1 cellular context compared by ENCODE assay signal in the genomic region with DNA sequence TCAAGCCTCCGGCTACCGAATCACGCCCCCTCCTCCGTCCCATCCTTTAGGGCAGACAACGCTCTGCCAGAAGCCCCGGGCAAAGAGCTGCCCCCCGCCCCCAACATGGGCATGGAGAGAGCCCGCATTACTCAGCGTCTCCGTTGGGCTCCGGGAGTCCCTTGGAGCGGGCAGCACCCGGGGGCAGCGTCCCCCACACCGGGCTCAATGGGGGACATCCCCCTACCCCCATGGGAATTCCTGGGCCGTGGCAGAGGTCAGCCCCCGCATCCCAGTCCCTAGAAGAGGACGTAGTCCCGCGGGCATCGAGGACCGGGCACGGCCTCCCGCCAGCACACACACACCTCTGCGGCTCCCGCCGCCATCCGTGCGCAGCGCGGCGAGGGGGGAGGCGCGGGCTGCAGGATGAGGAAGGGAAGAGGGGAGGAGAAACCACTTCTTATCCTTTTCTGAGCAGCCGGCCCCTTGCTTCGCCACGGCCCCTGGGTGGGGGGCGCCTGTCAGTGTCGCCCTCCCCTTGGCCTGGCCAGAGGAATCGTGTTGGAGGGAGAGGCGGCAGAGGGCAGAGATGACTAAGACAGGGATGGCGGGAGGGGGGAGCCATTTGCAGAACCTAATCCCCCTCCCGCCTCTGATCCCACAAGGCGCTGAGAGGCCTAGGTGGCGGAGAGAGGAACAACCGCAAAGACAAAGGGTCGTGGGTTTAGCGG.
TF ChIP-seq lines count a peak whose summit lies in the region.

No MANE protein-coding gene starts in this region.

TF ChIP-seq in HEK293, 187 proteins besides CTCF, POLR2A, EP300 and RAD21 (continued from another document and continues in another):
- TF ChIP-seq HIC1 (tag by site-specific recombination; IDR thresholded peaks at IDR 0.05), result peak; percentile 88; the same call in 1 of the 2 replicates
- peak; percentile 54; the same call in 1 of the 2 replicates for TF ChIP-seq SP7 (tag by site-specific recombination; IDR thresholded peaks at IDR 0.05)
- TF ChIP-seq ZNF521 (tag by site-specific recombination; IDR thresholded peaks at IDR 0.05), result no peak
- no peak for TF ChIP-seq ZBTB21 (tag by site-specific recombination; IDR thresholded peaks at IDR 0.05)
- TF ChIP-seq PRDM6 (tag by site-specific recombination; IDR thresholded peaks at IDR 0.05), result no peak
- no peak for TF ChIP-seq ZNF704 (tag by site-specific recombination; IDR thresholded peaks at IDR 0.05)
- TF ChIP-seq ZNF2 (tag by site-specific recombination; IDR thresholded peaks at IDR 0.05), result 0 out of 2 replicates have a peak, but pooled peaks have one; percentile 25
- TF ChIP-seq ZSCAN16 (tag by site-specific recombination; IDR thresholded peaks at IDR 0.05), result no peak
- TF ChIP-seq ZNF561 (tag by site-specific recombination; IDR thresholded peaks at IDR 0.05; ENCODE audit: borderline replicate concordance), result peak; percentile 52; the same call in 1 of the 2 replicates
- peak; percentile 77; the same call in 1 of the 2 replicates for TF ChIP-seq YY1 (tag by site-specific recombination; IDR thresholded peaks at IDR 0.05)
- TF ChIP-seq, protein P1, sequence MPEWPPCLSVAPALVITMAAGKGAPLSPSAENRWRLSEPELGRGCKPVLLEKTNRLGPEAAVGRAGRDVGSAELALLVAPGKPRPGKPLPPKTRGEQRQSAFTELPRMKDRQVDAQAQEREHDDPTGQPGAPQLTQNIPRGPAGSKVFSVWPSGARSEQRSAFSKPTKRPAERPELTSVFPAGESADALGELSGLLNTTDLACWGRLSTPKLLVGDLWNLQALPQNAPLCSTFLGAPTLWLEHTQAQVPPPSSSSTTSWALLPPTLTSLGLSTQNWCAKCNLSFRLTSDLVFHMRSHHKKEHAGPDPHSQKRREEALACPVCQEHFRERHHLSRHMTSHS (tag by site-specific recombination; IDR thresholded peaks at IDR 0.05), result no peak
- TF ChIP-seq ZNF776 (tag by site-specific recombination; IDR thresholded peaks at IDR 0.05; ENCODE audit: borderline replicate concordance), result no peak
- TF ChIP-seq ZBTB26 (tag by site-specific recombination; optimal IDR thresholded peaks at IDR 0.05), result peak; percentile 65
- no peak for TF ChIP-seq ZNF626 (tag by site-specific recombination; IDR thresholded peaks at IDR 0.05)
- no peak for TF ChIP-seq ZNF837 (tag by site-specific recombination; IDR thresholded peaks at IDR 0.05)
- TF ChIP-seq ZNF211 (tag by site-specific recombination; IDR thresholded peaks at IDR 0.05; ENCODE audit: low read depth), result no peak
- TF ChIP-seq KLF1 (tag by site-specific recombination; IDR thresholded peaks at IDR 0.05), result 0 out of 2 replicates have a peak, but pooled peaks have one; percentile 10
- TF ChIP-seq ZNF398 (tag by site-specific recombination; IDR thresholded peaks at IDR 0.05), result peak; percentile 98
- no peak for TF ChIP-seq ZFP3 (tag by site-specific recombination; IDR thresholded peaks at IDR 0.05; ENCODE audit: low read depth)
- no peak for TF ChIP-seq ZFP37 (tag by site-specific recombination; IDR thresholded peaks at IDR 0.05)
- peak; percentile 48 for TF ChIP-seq IKZF3 (tag by site-specific recombination; IDR thresholded peaks at IDR 0.05)
- no peak for TF ChIP-seq FEZF1 (tag by site-specific recombination; IDR thresholded peaks at IDR 0.05)
- TF ChIP-seq ZNF426 (tag by site-specific recombination; IDR thresholded peaks at IDR 0.05), result no peak
- TF ChIP-seq, protein P2, sequence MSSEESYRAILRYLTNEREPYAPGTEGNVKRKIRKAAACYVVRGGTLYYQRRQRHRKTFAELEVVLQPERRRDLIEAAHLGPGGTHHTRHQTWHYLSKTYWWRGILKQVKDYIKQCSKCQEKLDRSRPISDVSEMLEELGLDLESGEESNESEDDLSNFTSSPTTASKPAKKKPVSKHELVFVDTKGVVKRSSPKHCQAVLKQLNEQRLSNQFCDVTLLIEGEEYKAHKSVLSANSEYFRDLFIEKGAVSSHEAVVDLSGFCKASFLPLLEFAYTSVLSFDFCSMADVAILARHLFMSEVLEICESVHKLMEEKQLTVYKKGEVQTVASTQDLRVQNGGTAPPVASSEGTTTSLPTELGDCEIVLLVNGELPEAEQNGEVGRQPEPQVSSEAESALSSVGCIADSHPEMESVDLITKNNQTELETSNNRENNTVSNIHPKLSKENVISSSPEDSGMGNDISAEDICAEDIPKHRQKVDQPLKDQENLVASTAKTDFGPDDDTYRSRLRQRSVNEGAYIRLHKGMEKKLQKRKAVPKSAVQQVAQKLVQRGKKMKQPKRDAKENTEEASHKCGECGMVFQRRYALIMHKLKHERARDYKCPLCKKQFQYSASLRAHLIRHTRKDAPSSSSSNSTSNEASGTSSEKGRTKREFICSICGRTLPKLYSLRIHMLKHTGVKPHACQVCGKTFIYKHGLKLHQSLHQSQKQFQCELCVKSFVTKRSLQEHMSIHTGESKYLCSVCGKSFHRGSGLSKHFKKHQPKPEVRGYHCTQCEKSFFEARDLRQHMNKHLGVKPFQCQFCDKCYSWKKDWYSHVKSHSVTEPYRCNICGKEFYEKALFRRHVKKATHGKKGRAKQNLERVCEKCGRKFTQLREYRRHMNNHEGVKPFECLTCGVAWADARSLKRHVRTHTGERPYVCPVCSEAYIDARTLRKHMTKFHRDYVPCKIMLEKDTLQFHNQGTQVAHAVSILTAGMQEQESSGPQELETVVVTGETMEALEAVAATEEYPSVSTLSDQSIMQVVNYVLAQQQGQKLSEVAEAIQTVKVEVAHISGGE (tag by site-specific recombination; conservative IDR thresholded peaks at IDR 0.05; ENCODE audit: low read depth), result no peak
- TF ChIP-seq ZNF133 (tag by site-specific recombination; IDR thresholded peaks at IDR 0.05), result no peak
- TF ChIP-seq ZNF292 (tag by site-specific recombination; IDR thresholded peaks at IDR 0.05; ENCODE audit: borderline replicate concordance, low read depth), result no peak
- peak; percentile 84 for TF ChIP-seq ZIC2 (tag by site-specific recombination; IDR thresholded peaks at IDR 0.05)
- TF ChIP-seq TSHZ1 (tag by site-specific recombination; IDR thresholded peaks at IDR 0.05; ENCODE audit: borderline replicate concordance), result no peak
- TF ChIP-seq, protein P3, sequence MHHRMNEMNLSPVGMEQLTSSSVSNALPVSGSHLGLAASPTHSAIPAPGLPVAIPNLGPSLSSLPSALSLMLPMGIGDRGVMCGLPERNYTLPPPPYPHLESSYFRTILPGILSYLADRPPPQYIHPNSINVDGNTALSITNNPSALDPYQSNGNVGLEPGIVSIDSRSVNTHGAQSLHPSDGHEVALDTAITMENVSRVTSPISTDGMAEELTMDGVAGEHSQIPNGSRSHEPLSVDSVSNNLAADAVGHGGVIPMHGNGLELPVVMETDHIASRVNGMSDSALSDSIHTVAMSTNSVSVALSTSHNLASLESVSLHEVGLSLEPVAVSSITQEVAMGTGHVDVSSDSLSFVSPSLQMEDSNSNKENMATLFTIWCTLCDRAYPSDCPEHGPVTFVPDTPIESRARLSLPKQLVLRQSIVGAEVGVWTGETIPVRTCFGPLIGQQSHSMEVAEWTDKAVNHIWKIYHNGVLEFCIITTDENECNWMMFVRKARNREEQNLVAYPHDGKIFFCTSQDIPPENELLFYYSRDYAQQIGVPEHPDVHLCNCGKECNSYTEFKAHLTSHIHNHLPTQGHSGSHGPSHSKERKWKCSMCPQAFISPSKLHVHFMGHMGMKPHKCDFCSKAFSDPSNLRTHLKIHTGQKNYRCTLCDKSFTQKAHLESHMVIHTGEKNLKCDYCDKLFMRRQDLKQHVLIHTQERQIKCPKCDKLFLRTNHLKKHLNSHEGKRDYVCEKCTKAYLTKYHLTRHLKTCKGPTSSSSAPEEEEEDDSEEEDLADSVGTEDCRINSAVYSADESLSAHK (tag by site-specific recombination; IDR thresholded peaks at IDR 0.05), result peak; percentile 38; the same call in 1 of the 2 replicates
